ENCODE assay signal across 8 cellular contexts in genomic region chr20:25399038-25399430, GRCh38. TPM values are rescaled to one million over a fixed set of nuclear protein-coding genes. Genes with fewer than 3 reads are reported as not detected.
DNase-seq lines count a peak whose midpoint lies in the region; ATAC-seq lines count a peak whose summit lies in the region.

No MANE protein-coding gene starts in this region.

- no peak for ATAC-seq in HG03025 (IDR thresholded peaks at IDR 0.05; ENCODE audit: low FRiP score, unreplicated experiment)

- DNase-seq in A172 (ENCODE audit: low spot score) (peak; percentile 81), GM03348 (ENCODE audit: low spot score) (peak; percentile 72), HT1080 (ENCODE audit: low read depth) (peak; percentile 78), NCI-H82 (lab: John Stamatoyannopoulos, UW) (peak; percentile 85), astrocyte of the hippocampus (ENCODE audit: low read depth, low spot score) (peak; percentile 84), iPS DF 4.7 (ENCODE audit: extremely low read depth, low spot score) (peak; percentile 69), skeletal muscle cell (ENCODE audit: low read depth) (peak; percentile 47)

- no peak overlapping the region for H3K4me3 ChIP-seq in skeletal muscle cell (ENCODE audit: low read depth, low read length)

RNA-seq across cellular contexts. Expression of gene ABHD12, which starts 8.4 kb away (rescaled TPM):
- total RNA-seq in A172 (2014; rRNA removed; shearing (Covaris generic)): 90.9 and 105 TPM in 2 replicates
- 43.9 and 50.2 TPM in 2 replicates for total RNA-seq in HT1080 (2014; rRNA removed; shearing (Covaris generic))
- polyA plus RNA-seq in HT1080 (2015; cell fraction: cytosol; rRNA removed): 83.7 and 92.9 TPM in 2 replicates
- 43.3 and 50.3 TPM in 2 replicates for polyA plus RNA-seq in HT1080 (2015; cell fraction: nucleus; rRNA removed)

RNA-seq across cellular contexts. Expression of gene GINS1, which starts 8.4 kb away (rescaled TPM):
- 42.6 and 48.4 TPM in 2 replicates for total RNA-seq in A172 (2014; rRNA removed; shearing (Covaris generic))
- 27.9 and 36.1 TPM in 2 replicates for total RNA-seq in HT1080 (2014; rRNA removed; shearing (Covaris generic))
- 21.6 and 23.2 TPM in 2 replicates for polyA plus RNA-seq in HT1080 (2015; cell fraction: cytosol; rRNA removed)
- 21.5 and 22.6 TPM in 2 replicates for polyA plus RNA-seq in HT1080 (2015; cell fraction: nucleus; rRNA removed)
